Comparison of ENCODE assay signal across 26 cellular contexts in the genomic region with DNA sequence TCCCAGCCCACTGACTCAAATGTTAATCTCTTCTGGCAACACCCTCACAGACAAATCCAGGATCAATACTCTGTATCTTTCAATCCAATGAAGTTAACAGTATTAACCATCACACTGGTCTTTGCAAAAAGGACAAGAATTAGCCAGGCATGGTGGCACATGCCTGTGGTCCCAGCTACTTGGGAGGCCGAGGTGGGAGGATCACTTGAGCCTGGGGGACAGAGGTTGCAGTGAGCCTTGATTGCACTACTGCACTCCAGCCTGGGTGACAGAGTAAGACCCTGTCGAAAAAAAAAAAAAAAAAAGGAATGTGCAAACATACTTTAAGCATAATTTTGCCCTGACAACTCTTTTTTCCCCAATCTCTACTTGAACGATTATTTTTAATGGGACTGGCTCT.
"Had no signal": no experiment of that assay in that cellular context is flagged by ENCODE, and none has a peak within 500 bp of the region (broad histone marks: within the 10 kb centered on the region; RNA-seq: fewer than 3 reads in every experiment).

No MANE protein-coding gene starts in this region.

- H3K27me3 ChIP-seq: SJCRH30 had no signal

- ATAC-seq: K562, Panc1, PC-3, Right ventricle myocardium inferior had no signal

- H3K27me3 Mint-ChIP-seq: IgD-negative memory B cell had no signal

- H3K36me3 Mint-ChIP-seq: IgD-negative memory B cell had no signal

- H3K27ac ChIP-seq: KMS-11, SJCRH30, SK-N-MC had no signal

- H3K4me3 ChIP-seq: K562, SJCRH30, SK-N-MC had no signal

- H3K4me2 ChIP-seq: KMS-11 had no signal

- H3K4me3 Mint-ChIP-seq: IgD-negative memory B cell had no signal

- H3K27ac Mint-ChIP-seq: IgD-negative memory B cell had no signal

- DNase-seq: Kasumi-1; MM.1S; NCI-H1092 treated with DMSO at 0.1 percent for 48 hours; NCI-H1417; NCI-H1436 treated with DMSO at 0.1 percent for 48 hours; NCI-H1694; NCI-H187 treated with DMSO at 0.1 percent for 48 hours; NCI-H2029 treated with DMSO at 0.1 percent for 48 hours; NCI-H2107; NCI-H2171; NCI-H226; NCI-H446; NCI-H510A; NCI-H524 treated with DMSO at 0.1 percent for 48 hours; NCI-H69; NCI-H774; NK-92 treated with Interleukin-12 subunit alpha and Interleukin-12 subunit beta, amount 100 ng/mL, for 24 hours; PC-3; SHP77 treated with DMSO at 0.1 percent for 48 hours had no signal

- H3K9ac ChIP-seq: KMS-11 had no signal

- H3K36me3 ChIP-seq: SJCRH30 had no signal

- H3K9me3 ChIP-seq: SJCRH30 had no signal
